ENCODE assay signal across 28 cellular contexts in genomic region chr12:61365001-61365400, GRCh38.
"Had no signal": no experiment of that assay in that cellular context is flagged by ENCODE, and none has a peak within 500 bp of the region (broad histone marks: within the 10 kb centered on the region; RNA-seq: fewer than 3 reads in every experiment).

No MANE protein-coding gene starts in this region.

- H3K36me3 ChIP-seq: ascending aorta, gastrocnemius medialis, neutrophil, ovary, thoracic aorta, uterus, WERI-Rb-1 had no signal

- H3K4me2 ChIP-seq: hepatocyte had no signal

- H2AFZ ChIP-seq: hepatocyte had no signal

- H3K79me2 ChIP-seq: hepatocyte had no signal

- H3K27me3 ChIP-seq: ascending aorta, gastrocnemius medialis, hepatocyte, neutrophil, uterus had no signal

- H3K4me3 ChIP-seq: ascending aorta, gastrocnemius medialis, hepatocyte, ovary, skin epidermis, thoracic aorta, uterus had no signal

- H3K4me1 ChIP-seq: ascending aorta, gastrocnemius medialis, uterus had no signal

- DNase-seq: activated CD4-positive, alpha-beta T cell treated with anti-CD3 and anti-CD28 coated beads for 48 hours; activated CD4-positive, alpha-beta T cell treated with anti-CD3 and anti-CD28 coated beads, Interleukin-2, amount 50 U/mL, for 48 hours; activated CD8-positive, alpha-beta memory T cell treated with anti-CD3 and anti-CD28 coated beads for 24 hours; activated effector memory CD4-positive, alpha-beta T cell treated with Interleukin-2 at 50 U/mL for 16 hours; activated naive CD4-positive, alpha-beta T cell treated with Interleukin-2 at 50 U/mL for 16 hours; activated naive CD8-positive, alpha-beta T cell treated with anti-CD3 and anti-CD28 coated beads, Interleukin-2, amount 10 ng/mL, durations not matched to agents 7 days and 5 days; caudate nucleus; cortex of kidney; effector memory CD8-positive, alpha-beta T cell; erythroblast; gastrocnemius medialis; glutamatergic neuron; islet precursor cell; left ventricle myocardium superior; naive B cell; nephron progenitor cell; ovary; stimulated activated CD4-positive, alpha-beta T cell treated with anti-CD3 and anti-CD28 coated beads, Interleukin-12 subunit alpha, Interleukin-12 subunit beta, amount 100 ng/mL, for 4 hours; stimulated activated CD4-positive, alpha-beta T cell treated with anti-CD3 and anti-CD28 coated beads, Interleukin-4, amount 100 ng/mL, for 1 hour; T-helper 9 cell; trophoblast cell; uterus; WERI-Rb-1 had no signal

- H3K27ac ChIP-seq: ascending aorta, gastrocnemius medialis, hepatocyte, neutrophil, ovary, skin epidermis, thoracic aorta, uterus, WERI-Rb-1 had no signal
